ENCODE assay signal across 9 cellular contexts in genomic region chr5:72280655-72281069, GRCh38. TPM values are rescaled to one million over a fixed set of nuclear protein-coding genes. Genes with fewer than 3 reads are reported as not detected.
DNase-seq lines count a peak whose midpoint lies in the region; ATAC-seq and TF ChIP-seq lines count a peak whose summit lies in the region.
"Had no signal": no experiment of that assay in that cellular context is flagged by ENCODE, and none has a peak within 500 bp of the region (broad histone marks: within the 10 kb centered on the region; RNA-seq: fewer than 3 reads in every experiment).

No MANE protein-coding gene starts in this region.

- no peaks in the 10 kb centered on the region for H3K27me3 ChIP-seq in CD4-positive, alpha-beta T cell (ENCODE audit: control insufficient read depth, insufficient read depth, low read length)

- peak overlapping the region; percentile 83 for H3K27ac Mint-ChIP-seq in chondrocyte (ENCODE audit: unreplicated experiment)
- peak overlapping the region; percentile 88 for H3K27ac Mint-ChIP-seq in mesothelial cell of epicardium
- no peak overlapping the region for H3K27ac Mint-ChIP-seq in CD4-positive, alpha-beta T cell

- DNase-seq in Kasumi-1 (lab: John Stamatoyannopoulos, UW) (peak; percentile 27 to 63), chondrocyte (ENCODE audit: low spot score) (no peak), mesothelial cell of epicardium (ENCODE audit: low spot score in 2 of 2, unreplicated experiment in 2 of 2) (no peak), AML-193 (lab: John Stamatoyannopoulos, UW) (no peak), UCSD-AML1 (lab: John Stamatoyannopoulos, UW; ENCODE audit: unreplicated experiment) (no peak)
- DNase-seq in CD4-positive, alpha-beta T cell: no peak

- H3K27ac ChIP-seq in C4-2B: no peak overlapping the region
- no peak overlapping the region for H3K27ac ChIP-seq in CD4-positive, alpha-beta T cell (ENCODE audit: low read depth, low read length)
- H3K27ac ChIP-seq: HL-60 had no signal

- H3K4me3 Mint-ChIP-seq in chondrocyte (ENCODE audit: unreplicated experiment) (no peak overlapping the region), mesothelial cell of epicardium (no peak overlapping the region)
- no peak overlapping the region for H3K4me3 Mint-ChIP-seq in CD4-positive, alpha-beta T cell

- H3K4me1 Mint-ChIP-seq in chondrocyte (ENCODE audit: low read depth): peaks cover 47% of the 10 kb centered on the region
- peaks cover 47% of the 10 kb centered on the region for H3K4me1 Mint-ChIP-seq in mesothelial cell of epicardium
- peaks cover 4% of the 10 kb centered on the region for H3K4me1 Mint-ChIP-seq in CD4-positive, alpha-beta T cell (ENCODE audit: low read depth)

- peak; percentile 66 for TF ChIP-seq CTCF in C4-2B (conservative IDR thresholded peaks at IDR 0.05)
- TF ChIP-seq CTCF in chondrocyte (IDR thresholded peaks at IDR 0.05): peak; percentile 87
- TF ChIP-seq CTCF in mesothelial cell of epicardium (IDR thresholded peaks at IDR 0.05; ENCODE audit: unreplicated experiment): peak; percentile 18
- TF ChIP-seq CTCF in CD4-positive, alpha-beta T cell (IDR thresholded peaks at IDR 0.05): no peak

- H3K27me3 Mint-ChIP-seq in chondrocyte (ENCODE audit: low read depth) (no peaks in the 10 kb centered on the region), mesothelial cell of epicardium (ENCODE audit: low read depth) (no peaks in the 10 kb centered on the region)
- H3K27me3 Mint-ChIP-seq in CD4-positive, alpha-beta T cell: no peaks in the 10 kb centered on the region

- POLR2A ChIA-PET in CD4-positive, alpha-beta T cell (lab: Charles Lee): no interaction called here

- no peaks in the 10 kb centered on the region for H3K9me3 ChIP-seq in CD4-positive, alpha-beta T cell (ENCODE audit: control insufficient read depth, low read length)

- ATAC-seq in HG02759 (IDR thresholded peaks at IDR 0.05; ENCODE audit: unreplicated experiment): no peak
- no peak for ATAC-seq in CD4-positive, alpha-beta T cell (ENCODE audit: poor library complexity)

- intact Hi-C loops in CD4-positive, alpha-beta T cell (cut with DNase I, micrococcal nuclease): no loop called here

- H3K9me3 Mint-ChIP-seq in chondrocyte (ENCODE audit: low read depth): peaks cover 8% of the 10 kb centered on the region
- H3K9me3 Mint-ChIP-seq in mesothelial cell of epicardium: peaks cover 12% of the 10 kb centered on the region
- H3K9me3 Mint-ChIP-seq in CD4-positive, alpha-beta T cell: no peaks in the 10 kb centered on the region

- H3K36me3 Mint-ChIP-seq in chondrocyte (ENCODE audit: low read depth) (peaks cover 10% of the 10 kb centered on the region), mesothelial cell of epicardium (peaks cover 25% of the 10 kb centered on the region)
- H3K36me3 Mint-ChIP-seq in CD4-positive, alpha-beta T cell (ENCODE audit: low read depth): peaks cover 84% of the 10 kb centered on the region

- CTCF ChIA-PET in CD4-positive, alpha-beta T cell (lab: Charles Lee): no interaction called here

RNA-seq across cellular contexts. Expression of gene MRPS27, which starts 39.4 kb away (rescaled TPM):
- total RNA-seq in chondrocyte: 26.0 to 38.0 TPM (median 33.3 TPM) in 3 replicates
- 53.4 to 58.1 TPM (median 56.0 TPM) in 3 replicates for total RNA-seq in mesothelial cell of epicardium
- 10 to 100 TPM; 25.0 to 26.1 TPM for total RNA-seq in CD4-positive, alpha-beta T cell

RNA-seq across cellular contexts. Expression of gene PTCD2, which starts 39.5 kb away (rescaled TPM):
- 8.5 to 14.5 TPM (median 8.8 TPM) in 3 replicates for total RNA-seq in chondrocyte
- 12.2 to 14.5 TPM (median 13.6 TPM) in 3 replicates for total RNA-seq in mesothelial cell of epicardium
- total RNA-seq in CD4-positive, alpha-beta T cell: 1 to 10 TPM; 2.9 to 3.3 TPM

Comparison
In these comparisons a context has a peak if more than half of its experiments do, and no peak if none do; other contexts are left out.
1. DNase-seq: peak in Kasumi-1 (2 of 2); none in chondrocyte (single experiment), mesothelial cell of epicardium (0 of 2), AML-193 (0 of 2), CD4-positive, alpha-beta T cell (0 of 10) and UCSD-AML1 (single experiment).